ENCODE assay signal across 1 cellular context in the genomic region with DNA sequence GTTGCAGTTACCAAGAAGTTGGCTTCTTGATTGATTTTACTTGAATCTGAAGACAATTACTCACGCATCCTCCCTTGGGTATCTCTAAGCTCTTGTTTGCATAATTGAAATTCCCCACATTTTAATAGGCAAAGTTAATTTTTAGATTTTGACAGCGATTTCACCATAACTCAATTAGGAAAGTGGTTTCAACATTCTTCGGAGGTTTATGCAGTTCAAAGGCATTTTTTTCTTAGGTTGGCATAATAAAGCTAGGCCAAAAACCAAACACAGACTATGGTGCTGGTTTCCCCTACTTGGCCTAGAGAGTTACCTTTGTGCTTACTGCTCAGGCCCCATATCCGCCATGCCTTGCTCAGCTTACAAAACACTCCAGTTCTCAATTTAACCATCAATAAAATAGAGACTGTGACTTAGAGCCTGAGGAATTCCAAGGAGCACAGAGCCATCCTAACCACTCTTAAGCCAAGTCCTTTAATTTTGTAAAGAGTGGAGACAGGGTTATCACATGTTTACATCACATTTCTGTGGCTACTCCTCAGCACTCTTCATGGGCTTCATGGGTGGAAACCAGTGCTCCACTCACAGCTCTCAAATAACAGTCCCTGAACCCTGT.
TF ChIP-seq lines count a peak whose summit lies in the region.

No MANE protein-coding gene starts in this region.

TF ChIP-seq in endothelial cell of umbilical vein, 7 proteins besides CTCF, POLR2A, EP300 and RAD21:
- TF ChIP-seq POLR2AphosphoS5 (IDR thresholded peaks at IDR 0.05; ENCODE audit: insufficient read depth, low read depth, low read length) (no peak), GATA2 (IDR thresholded peaks at IDR 0.05; ENCODE audit: insufficient read depth, insufficient read length, low read depth, low read length) (no peak), EZH2 (IDR thresholded peaks at IDR 0.05; ENCODE audit: borderline replicate concordance, low read depth, low read length, severe bottlenecking) (no peak), FOS (IDR thresholded peaks at IDR 0.05; ENCODE audit: borderline replicate concordance, insufficient read depth, low read length) (no peak), JUN (IDR thresholded peaks at IDR 0.05; ENCODE audit: borderline replicate concordance, insufficient read depth, insufficient read length, low read depth) (no peak), MYC (IDR thresholded peaks at IDR 0.05; ENCODE audit: low read depth, low read length) (no peak)
- TF ChIP-seq, protein P1, sequence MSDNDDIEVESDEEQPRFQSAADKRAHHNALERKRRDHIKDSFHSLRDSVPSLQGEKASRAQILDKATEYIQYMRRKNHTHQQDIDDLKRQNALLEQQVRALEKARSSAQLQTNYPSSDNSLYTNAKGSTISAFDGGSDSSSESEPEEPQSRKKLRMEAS (IDR thresholded peaks at IDR 0.05; ENCODE audit: insufficient read depth, insufficient read length) = no peak
